2 cellular contexts compared by ENCODE assay signal in genomic region chrX:153384973-153385372, GRCh38.
TF ChIP-seq lines count a peak whose summit lies in the region.

No MANE protein-coding gene starts in this region.

TF ChIP-seq in HEK293, 187 proteins besides CTCF, POLR2A, EP300 and RAD21:
- peak; percentile 95 for TF ChIP-seq ZNF121 (tag by site-specific recombination; IDR thresholded peaks at IDR 0.05)

TF ChIP-seq in K562, 482 proteins besides CTCF, POLR2A, EP300 and RAD21:
- peak; percentile 85 for TF ChIP-seq ZNF121 (CRISPR knock-in tag; conservative IDR thresholded peaks at IDR 0.05)
